Comparison of ENCODE assay signal across 12 cellular contexts in genomic region chr3:125511420-125512094, GRCh38. TPM values are rescaled to one million over a fixed set of nuclear protein-coding genes. Genes with fewer than 3 reads are reported as not detected.
A peak's percentile ranks its signal among the peaks of the same experiment; 100 is the strongest.
DNase-seq lines count a peak whose midpoint lies in the region; ATAC-seq and TF ChIP-seq lines count a peak whose summit lies in the region.
"Had no signal": no experiment of that assay in that cellular context is flagged by ENCODE, and none has a peak within 500 bp of the region (broad histone marks: within the 10 kb centered on the region; RNA-seq: fewer than 3 reads in every experiment).

No MANE protein-coding gene starts in this region.

- ATAC-seq in HG02885 (IDR thresholded peaks at IDR 0.05; ENCODE audit: poor library complexity, unreplicated experiment) (peak; percentile 18), activated B cell treated with CpG ODN at 0.5 μM for 24 hours (ENCODE audit: low read depth) (no peak), HG02852 (IDR thresholded peaks at IDR 0.05; ENCODE audit: unreplicated experiment) (no peak)

- peak overlapping the region; percentile 30 for H3K27ac Mint-ChIP-seq in activated B cell treated with CpG ODN at 0.5 μM for 24 hours

- H3K4me3 Mint-ChIP-seq in activated B cell treated with CpG ODN at 0.5 μM for 24 hours: no peak overlapping the region

- peaks cover 100% of the 10 kb centered on the region for H3K79me2 ChIP-seq in hepatocyte

- H2AFZ ChIP-seq in hepatocyte: no peak overlapping the region

- peaks cover 10% of the 10 kb centered on the region for H3K9me3 Mint-ChIP-seq in activated B cell treated with CpG ODN at 0.5 μM for 24 hours

- no peaks in the 10 kb centered on the region for H3K27me3 Mint-ChIP-seq in activated B cell treated with CpG ODN at 0.5 μM for 24 hours

- intact Hi-C loops in activated B cell treated with CpG ODN at 0.5 μM for 24 hours (cut with micrococcal nuclease): no loop called here

- no peak for DNase-seq in GM12865 (ENCODE audit: low read depth)
- DNase-seq in activated B cell treated with CpG ODN at 0.5 μM for 24 hours: no peak
- no peak for DNase-seq in hepatocyte (ENCODE audit: low spot score)
- no peak for DNase-seq in pons (ENCODE audit: low spot score)
- no peak for DNase-seq in RKO (ENCODE audit: low spot score)
- no peak for DNase-seq in NCI-H128 (lab: John Stamatoyannopoulos, UW; ENCODE audit: unreplicated experiment)
- DNase-seq: head of caudate nucleus, left ventricle myocardium superior, NCI-H510A treated with DMSO at 0.1 percent for 48 hours, pancreas had no signal

- H3K4me3 ChIP-seq in GM12865 (ENCODE audit: low read depth, low read length) (peak overlapping the region; percentile 17), hepatocyte (no peak overlapping the region)
- H3K4me3 ChIP-seq: pancreas had no signal

- peaks cover 28% of the 10 kb centered on the region for H3K4me1 Mint-ChIP-seq in activated B cell treated with CpG ODN at 0.5 μM for 24 hours

- H3K36me3 Mint-ChIP-seq in activated B cell treated with CpG ODN at 0.5 μM for 24 hours (ENCODE audit: low read depth): peaks cover 62% of the 10 kb centered on the region

- CTCF ChIA-PET in activated B cell treated with CpG ODN at 0.5 μM for 24 hours (lab: Charles Lee): no interaction called here

- peaks cover 17% of the 10 kb centered on the region for H4K20me1 ChIP-seq in hepatocyte (ENCODE audit: insufficient read depth, poor library complexity, severe bottlenecking)

- POLR2A ChIA-PET in activated B cell treated with CpG ODN at 0.5 μM for 24 hours (lab: Charles Lee): no interaction called here

- TF ChIP-seq CTCF in GM12865 (IDR thresholded peaks at IDR 0.05; ENCODE audit: insufficient read depth, low read depth, low read length, missing control alignments) (no peak), activated B cell treated with CpG ODN at 0.5 μM for 24 hours (IDR thresholded peaks at IDR 0.05) (no peak), hepatocyte (IDR thresholded peaks at IDR 0.05; ENCODE audit: poor library complexity) (no peak)

- no peaks in the 10 kb centered on the region for H3K9me2 ChIP-seq in hepatocyte (replicated peaks; ENCODE audit: insufficient read depth)

- peaks cover 11% of the 10 kb centered on the region for H3K4me1 ChIP-seq in hepatocyte (ENCODE audit: insufficient read depth)

- peaks cover 4% of the 10 kb centered on the region for H3K36me3 ChIP-seq in hepatocyte (replicated peaks; ENCODE audit: insufficient read depth, low read depth)

- H3K4me2 ChIP-seq in hepatocyte: peak overlapping the region; percentile 11

- no peak overlapping the region for H3K27ac ChIP-seq in hepatocyte
- H3K27ac ChIP-seq: pancreas had no signal

- H3K27me3 ChIP-seq in hepatocyte: no peaks in the 10 kb centered on the region
- H3K27me3 ChIP-seq: pancreas had no signal

- no peaks in the 10 kb centered on the region for H3K9me3 ChIP-seq in hepatocyte (ENCODE audit: low read depth)
- H3K9me3 ChIP-seq: pancreas had no signal

- WGBS in hepatocyte (ENCODE audit: low lambda C conversion rate, missing lambda C conversion rate): 38% methylated on average over 1 of the region's 1 CpG

RNA-seq across cellular contexts. Expression of gene SNX4, which starts 8.4 kb away (rescaled TPM):
- total RNA-seq in activated B cell treated with CpG ODN at 0.5 μM for 24 hours (28.2 and 30.2 TPM in 2 replicates), hepatocyte (64.6 and 69.6 TPM in 2 replicates)
- 42.7 and 44.0 TPM in 2 replicates for polyA plus RNA-seq in hepatocyte
